35 cellular contexts compared by ENCODE assay signal in genomic region chr2:218508299-218508698, GRCh38. TPM values are rescaled to one million over a fixed set of nuclear protein-coding genes. Genes with fewer than 3 reads are reported as not detected.
DNase-seq lines count a peak whose midpoint lies in the region; ATAC-seq, FAIRE-seq and TF ChIP-seq lines count a peak whose summit lies in the region.
"Had no signal": no experiment of that assay in that cellular context is flagged by ENCODE, and none has a peak within 500 bp of the region (broad histone marks: within the 10 kb centered on the region; RNA-seq: fewer than 3 reads in every experiment).

No MANE protein-coding gene starts in this region.

- no peaks in the 10 kb centered on the region for H3K27me3 ChIP-seq in GM12878 (replicated peaks in 1 of 2; ENCODE audit: control insufficient read depth in 2 of 2, insufficient read depth in 2 of 2, low read length in 1 of 2)
- H3K27me3 ChIP-seq: ascending aorta, cardiac muscle cell, gastroesophageal sphincter, hepatocyte, SJCRH30, stomach, uterus had no signal

- POLR2A ChIA-PET in activated CD4-positive, alpha-beta memory T cell treated with anti-CD3 and anti-CD28 coated beads, Interleukin-2, amount 10 ng/mL, durations not matched to agents 7 days and 5 days (lab: Charles Lee) = no interaction called here
- POLR2A ChIA-PET in activated CD4-positive, alpha-beta memory T cell treated with anti-CD3 and anti-CD28 coated beads for 36 hours (lab: Charles Lee) = no interaction called here
- POLR2A ChIA-PET in GM12878 (lab: Charles Lee) = no interaction called here

- ATAC-seq in GM18870 (IDR thresholded peaks at IDR 0.05; ENCODE audit: unreplicated experiment) (peak; percentile 67), HG02642 (IDR thresholded peaks at IDR 0.05; ENCODE audit: poor library complexity, unreplicated experiment) (peak; percentile 48), GM12878 (no peak; the same call in 2 of the 3 replicates), HG02973 (IDR thresholded peaks at IDR 0.05; ENCODE audit: unreplicated experiment) (no peak)
- ATAC-seq: gastroesophageal sphincter; HepG2; naive thymus-derived CD8-positive, alpha-beta T cell; sciatic nerve had no signal

- TF ChIP-seq RAD21 in GM12878 (IDR thresholded peaks at IDR 0.05; ENCODE audit: insufficient read depth, low read depth, low read length) = no peak

- H3K36me3 Mint-ChIP-seq in activated CD4-positive, alpha-beta memory T cell treated with anti-CD3 and anti-CD28 coated beads, Interleukin-2, amount 10 ng/mL, durations not matched to agents 7 days and 5 days (ENCODE audit: low read depth) = peaks cover 51% of the 10 kb centered on the region
- peaks cover 26% of the 10 kb centered on the region for H3K36me3 Mint-ChIP-seq in activated CD4-positive, alpha-beta memory T cell treated with anti-CD3 and anti-CD28 coated beads for 36 hours

- no peak for TF ChIP-seq CTCF in GM12878 (IDR thresholded peaks at IDR 0.05 in 2 of 3, conservative IDR thresholded peaks at IDR 0.05 in 1 of 3; ENCODE audit: control insufficient read depth in 2 of 3, extremely low read depth in 1 of 3, insufficient read depth in 1 of 3, low read depth in 3 of 3, low read length in 3 of 3)

- no peak overlapping the region for H3K4me3 ChIP-seq in GM12878
- H3K4me3 ChIP-seq: ascending aorta, cardiac muscle cell, coronary artery, gastroesophageal sphincter, hepatocyte, lower lobe of right lung, SJCRH30, stomach, uterus had no signal

- H3K27me3 Mint-ChIP-seq in activated CD4-positive, alpha-beta memory T cell treated with anti-CD3 and anti-CD28 coated beads, Interleukin-2, amount 10 ng/mL, durations not matched to agents 7 days and 5 days = no peaks in the 10 kb centered on the region
- H3K27me3 Mint-ChIP-seq in activated CD4-positive, alpha-beta memory T cell treated with anti-CD3 and anti-CD28 coated beads for 36 hours = no peaks in the 10 kb centered on the region
- H3K27me3 Mint-ChIP-seq: naive thymus-derived CD8-positive, alpha-beta T cell; progenitor cell of endocrine pancreas had no signal

- H3K4me1 ChIP-seq in GM12878 (ENCODE audit: control insufficient read depth, insufficient read depth, low read length) = peaks cover 4% of the 10 kb centered on the region; the same call in 1 of the 2 replicates
- H3K4me1 ChIP-seq: ascending aorta, gastroesophageal sphincter, lower lobe of right lung, SJCRH30, stomach, uterus had no signal

- no peak for TF ChIP-seq EP300 in GM12878 (IDR thresholded peaks at IDR 0.05; ENCODE audit: borderline replicate concordance in 1 of 2, control insufficient read depth in 1 of 2, low read depth in 2 of 2, low read length in 2 of 2)

- H3K27ac Mint-ChIP-seq in activated CD4-positive, alpha-beta memory T cell treated with anti-CD3 and anti-CD28 coated beads, Interleukin-2, amount 10 ng/mL, durations not matched to agents 7 days and 5 days = peak overlapping the region; percentile 24
- no peak overlapping the region for H3K27ac Mint-ChIP-seq in activated CD4-positive, alpha-beta memory T cell treated with anti-CD3 and anti-CD28 coated beads for 36 hours
- H3K27ac Mint-ChIP-seq: progenitor cell of endocrine pancreas had no signal

- H4K20me1 ChIP-seq in GM12878 (ENCODE audit: control insufficient read depth, insufficient read depth) = no peaks in the 10 kb centered on the region

- no peak overlapping the region for H3K9ac ChIP-seq in GM12878 (ENCODE audit: control insufficient read depth, insufficient read depth, low read length)

- TF ChIP-seq POLR2A in GM12878 (IDR thresholded peaks at IDR 0.05; ENCODE audit: low read depth, low read length) = no peak

- H2AFZ ChIP-seq in GM12878 (ENCODE audit: control insufficient read depth, low read depth, low read length) = no peak overlapping the region
- H2AFZ ChIP-seq: hepatocyte had no signal

- in situ Hi-C loops in GM12878 (cut with MboI) = no loop called here

- H3K4me3 Mint-ChIP-seq in activated CD4-positive, alpha-beta memory T cell treated with anti-CD3 and anti-CD28 coated beads, Interleukin-2, amount 10 ng/mL, durations not matched to agents 7 days and 5 days = no peak overlapping the region
- no peak overlapping the region for H3K4me3 Mint-ChIP-seq in activated CD4-positive, alpha-beta memory T cell treated with anti-CD3 and anti-CD28 coated beads for 36 hours
- H3K4me3 Mint-ChIP-seq: naive thymus-derived CD8-positive, alpha-beta T cell had no signal

- H3K9me3 ChIP-seq in GM12878 (replicated peaks; ENCODE audit: control insufficient read depth, insufficient read depth, low read length) = no peaks in the 10 kb centered on the region
- H3K9me3 ChIP-seq: ascending aorta, gastroesophageal sphincter, lower lobe of right lung, SJCRH30, stomach, uterus had no signal

- RAD21 ChIA-PET in GM12878 (lab: Charles Lee; ENCODE audit: unreplicated experiment) = no interaction called here

- SMC1A ChIA-PET in GM12878 (lab: Charles Lee; ENCODE audit: uncharacterized antibody, unreplicated experiment) = no interaction called here

- intact Hi-C loops in activated CD4-positive, alpha-beta memory T cell treated with anti-CD3 and anti-CD28 coated beads for 36 hours (cut with micrococcal nuclease) = no loop called here
- intact Hi-C loops in GM12878 (cut with micrococcal nuclease; ENCODE audit: unreplicated experiment) = no loop called here

- FAIRE-seq in GM12878 (lab: Jason Lieb, UNC) = no peak
- FAIRE-seq: HepG2 had no signal

- H3K9me3 Mint-ChIP-seq in activated CD4-positive, alpha-beta memory T cell treated with anti-CD3 and anti-CD28 coated beads, Interleukin-2, amount 10 ng/mL, durations not matched to agents 7 days and 5 days = no peaks in the 10 kb centered on the region
- H3K9me3 Mint-ChIP-seq in activated CD4-positive, alpha-beta memory T cell treated with anti-CD3 and anti-CD28 coated beads for 36 hours = no peaks in the 10 kb centered on the region
- H3K9me3 Mint-ChIP-seq: naive thymus-derived CD8-positive, alpha-beta T cell had no signal

- BruUV-seq in GM12878 (replicated peaks; lab: Mats Ljungman, UMichigan) = no TSS peak

- DNase-seq in activated CD4-positive, alpha-beta memory T cell treated with anti-CD3 and anti-CD28 coated beads, Interleukin-2, amount 10 ng/mL, durations not matched to agents 7 days and 5 days = no peak
- no peak for DNase-seq in activated CD4-positive, alpha-beta memory T cell treated with anti-CD3 and anti-CD28 coated beads for 36 hours
- no peak for DNase-seq in GM12878 (ENCODE audit: low read depth, low spot score)
- no peak for DNase-seq in NCI-H2081 treated with DMSO at 0.1 percent for 48 hours (lab: John Stamatoyannopoulos, UW)
- no peak for DNase-seq in stimulated activated CD4-positive, alpha-beta T cell treated with anti-CD3 and anti-CD28 coated beads, Interleukin-4, amount 100 ng/mL, for 24 hours
- DNase-seq: activated CD4-positive, alpha-beta T cell treated with anti-CD3 and anti-CD28 coated beads, Interleukin-2, amount 50 U/mL, for 48 hours; activated gamma-delta T cell; activated T-cell treated with anti-CD3 and anti-CD28 coated beads for 4 hours; DMS79; effector CD8-positive, alpha-beta T cell; GF-D8; GOT3; Karpas-422; kidney glomerular epithelial cell; lower lobe of right lung; MV-4-11; naive thymus-derived CD8-positive, alpha-beta T cell; NCI-H1436; NCI-H446 treated with DMSO at 0.1 percent for 48 hours; RPMI8226; SJCRH30; stomach; SW 1271; uterus had no signal

- CTCF ChIA-PET in activated CD4-positive, alpha-beta memory T cell treated with anti-CD3 and anti-CD28 coated beads, Interleukin-2, amount 10 ng/mL, durations not matched to agents 7 days and 5 days (lab: Charles Lee) = no interaction called here
- CTCF ChIA-PET in activated CD4-positive, alpha-beta memory T cell treated with anti-CD3 and anti-CD28 coated beads for 36 hours (lab: Charles Lee) = no interaction called here
- CTCF ChIA-PET in GM12878 (lab: Yijun Ruan, JAX) = no interaction called here

- H3K36me3 ChIP-seq in GM12878 (ENCODE audit: control insufficient read depth in 2 of 2, insufficient read depth in 2 of 2, low read length in 1 of 2) = peaks cover 0 to 3% of the 10 kb centered on the region in 2 experiments; a peak in 1 of 4 replicates
- H3K36me3 ChIP-seq: uterus had no signal

- H3K79me2 ChIP-seq in GM12878 (ENCODE audit: control insufficient read depth, insufficient read depth, low read length) = no peaks in the 10 kb centered on the region; the same call in 1 of the 2 replicates
- H3K79me2 ChIP-seq: hepatocyte had no signal

- H3K4me1 Mint-ChIP-seq in activated CD4-positive, alpha-beta memory T cell treated with anti-CD3 and anti-CD28 coated beads, Interleukin-2, amount 10 ng/mL, durations not matched to agents 7 days and 5 days = peaks cover 16% of the 10 kb centered on the region
- H3K4me1 Mint-ChIP-seq in activated CD4-positive, alpha-beta memory T cell treated with anti-CD3 and anti-CD28 coated beads for 36 hours (ENCODE audit: low read depth) = peaks cover 6% of the 10 kb centered on the region

- 0 out of 2 replicates have a peak overlapping the region, but pooled peaks have one; percentile 21 for H3K4me2 ChIP-seq in GM12878 (ENCODE audit: control insufficient read depth, insufficient read depth)
- H3K4me2 ChIP-seq: hepatocyte had no signal

- no peak overlapping the region; the same call in 1 of the 2 replicates for H3K27ac ChIP-seq in GM12878 (ENCODE audit: control insufficient read depth, insufficient read depth)
- H3K27ac ChIP-seq: ascending aorta, cardiac muscle cell, coronary artery, gastroesophageal sphincter, hepatocyte, lower lobe of right lung, SJCRH30, stomach, uterus had no signal

RNA-seq across cellular contexts. Expression of gene USP37, which starts 59.9 kb away (rescaled TPM):
- 10 to 100 TPM; 30.2 to 32.7 TPM for total RNA-seq in activated CD4-positive, alpha-beta memory T cell treated with anti-CD3 and anti-CD28 coated beads, Interleukin-2, amount 10 ng/mL, durations not matched to agents 7 days and 5 days
- 10 to 100 TPM; 27.2 to 28.7 TPM for total RNA-seq in activated CD4-positive, alpha-beta memory T cell treated with anti-CD3 and anti-CD28 coated beads for 36 hours
- total RNA-seq in GM12878 (2013; cell fraction: nucleolus; rRNA removed) = 66.0 and 67.0 TPM in 2 replicates
- 9.7 and 10.2 TPM in 2 replicates for total RNA-seq in GM12878 (2014; rRNA removed)
- 16.0 and 16.3 TPM in 2 replicates for total RNA-seq in GM12878 (2014; rRNA removed; fragmentation: Illumina TruSeq; extraction: Trizol)
- 15.6 and 18.6 TPM in 2 replicates for total RNA-seq in GM12878 (2021)
- polyA plus RNA-seq in GM12878 (2011; ENCODE audit: low read depth) = 3.5 TPM
- 14.4 and 23.6 TPM in 2 replicates for polyA plus RNA-seq in GM12878 (2011; rRNA removed)
- 5.0 and 5.7 TPM in 2 replicates for polyA plus RNA-seq in GM12878 (2011; cell fraction: cytosol; rRNA removed)
- polyA plus RNA-seq in GM12878 (2011; cell fraction: nucleus; rRNA removed) = 10.8 and 10.9 TPM in 2 replicates
- polyA plus RNA-seq in GM12878 (2012) = 5.1 and 6.6 TPM in 2 replicates
- 10.2 and 12.5 TPM in 2 replicates for polyA plus RNA-seq in GM12878 (2014; fragmentation: Illumina TruSeq; extraction: Trizol)
- 1 to 10 TPM; 2.8 to 4.1 TPM for polyA plus RNA-seq in GM12878 (2014; fragmentation: Nextera tagmentation; extraction: Ambion mirVana)
- 5.7 and 6.6 TPM in 2 replicates for polyA plus RNA-seq in GM12878 (2014; rRNA removed)
- 10 to 100 TPM; 10.7 to 10.8 TPM for polyA plus RNA-seq in GM12878 (2016; fragmentation: Nextera tagmentation; extraction: Ambion mirVana)
- polyA minus RNA-seq in GM12878 (2011; rRNA and poly(A)+ RNA removed) = 24.2 and 25.4 TPM in 2 replicates
- polyA minus RNA-seq in GM12878 (2011; cell fraction: cytosol; rRNA and poly(A)+ RNA removed) = 9.9 and 11.7 TPM in 2 replicates
- polyA minus RNA-seq in GM12878 (2011; cell fraction: nucleus; rRNA and poly(A)+ RNA removed) = 18.5 and 19.8 TPM in 2 replicates

Comparison
In these comparisons a context has a peak if more than half of its experiments do, and no peak if none do; other contexts are left out.
1. ATAC-seq: peak in GM18870 (single experiment) and HG02642 (single experiment); none in GM12878 (single experiment) and HG02973 (single experiment).